In genomic region chrX:118350221-118350620, GRCh38 we compare ENCODE assay signal across 13 cellular contexts. TPM values are rescaled to one million over a fixed set of nuclear protein-coding genes. Genes with fewer than 3 reads are reported as not detected.
A peak's percentile ranks its signal among the peaks of the same experiment; 100 is the strongest.
DNase-seq lines count a peak whose midpoint lies in the region; ATAC-seq lines count a peak whose summit lies in the region.
"Had no signal": no experiment of that assay in that cellular context is flagged by ENCODE, and none has a peak within 500 bp of the region (broad histone marks: within the 10 kb centered on the region; RNA-seq: fewer than 3 reads in every experiment).

No MANE protein-coding gene starts in this region.

- peaks cover 24 to 75% (median 46%) of the 10 kb centered on the region in 4 donors for H3K4me1 Mint-ChIP-seq in CD4-positive, alpha-beta memory T cell
- peaks cover 60% of the 10 kb centered on the region for H3K4me1 Mint-ChIP-seq in activated CD4-positive, alpha-beta memory T cell treated with anti-CD3 and anti-CD28 coated beads, Interleukin-2, amount 10 ng/mL, durations not matched to agents 7 days and 5 days
- H3K4me1 Mint-ChIP-seq in immature natural killer cell = peaks cover 51 to 67% of the 10 kb centered on the region in 2 donors

- no peak overlapping the region for H3K27ac ChIP-seq in CD4-positive, alpha-beta memory T cell (ENCODE audit: low read depth, low read length)
- H3K27ac ChIP-seq in right cardiac atrium (ENCODE audit: low read length) = no peak overlapping the region

- no peak for ATAC-seq in right cardiac atrium
- ATAC-seq in HG02885 (IDR thresholded peaks at IDR 0.05; ENCODE audit: poor library complexity, unreplicated experiment) = no peak
- ATAC-seq: heart right ventricle had no signal

- H3K36me3 ChIP-seq in CD4-positive, alpha-beta memory T cell (ENCODE audit: insufficient read depth, low read length) = no peaks in the 10 kb centered on the region
- H3K36me3 ChIP-seq: heart right ventricle had no signal

- H3K9me3 ChIP-seq in CD4-positive, alpha-beta memory T cell (ENCODE audit: control insufficient read depth in 1 of 2, low read length in 2 of 2) = no peaks in the 10 kb centered on the region
- no peaks in the 10 kb centered on the region for H3K9me3 ChIP-seq in right cardiac atrium (ENCODE audit: control insufficient read depth, low read length)
- H3K9me3 ChIP-seq: heart right ventricle had no signal

- H3K27ac Mint-ChIP-seq in CD4-positive, alpha-beta memory T cell = peak overlapping the region in 5 of 7 donors; percentile 63 to 83 (median 74)
- no peak overlapping the region for H3K27ac Mint-ChIP-seq in activated CD4-positive, alpha-beta memory T cell treated with anti-CD3 and anti-CD28 coated beads, Interleukin-2, amount 10 ng/mL, durations not matched to agents 7 days and 5 days
- H3K27ac Mint-ChIP-seq in immature natural killer cell = peak overlapping the region in 4 of 6 donors; percentile 23 to 77 (median 41)
- H3K27ac Mint-ChIP-seq: T-helper 1 cell treated with Interleukin-12 subunit alpha and Interleukin-12 subunit beta and Interleukin-4 antibody, amounts not matched to agents 30 μg/mL and 1 μg/mL, for 36 hours had no signal

- CTCF ChIA-PET in CD4-positive, alpha-beta memory T cell (lab: Charles Lee; ENCODE audit: partially characterized antibody) = no interaction called here
- CTCF ChIA-PET in activated CD4-positive, alpha-beta memory T cell treated with anti-CD3 and anti-CD28 coated beads, Interleukin-2, amount 10 ng/mL, durations not matched to agents 7 days and 5 days (lab: Charles Lee) = no interaction called here

- peak overlapping the region in 6 of 8 donors; percentile 3 to 67 (median 53) for H3K4me3 Mint-ChIP-seq in CD4-positive, alpha-beta memory T cell
- H3K4me3 Mint-ChIP-seq in activated CD4-positive, alpha-beta memory T cell treated with anti-CD3 and anti-CD28 coated beads, Interleukin-2, amount 10 ng/mL, durations not matched to agents 7 days and 5 days = peak overlapping the region; percentile 21
- H3K4me3 Mint-ChIP-seq in immature natural killer cell = peak overlapping the region in 2 of 5 donors; percentile 17 to 48
- H3K4me3 Mint-ChIP-seq: T-helper 1 cell treated with Interleukin-12 subunit alpha and Interleukin-12 subunit beta and Interleukin-4 antibody, amounts not matched to agents 30 μg/mL and 1 μg/mL, for 36 hours had no signal

- no peaks in the 10 kb centered on the region for H3K27me3 Mint-ChIP-seq in CD4-positive, alpha-beta memory T cell
- H3K27me3 Mint-ChIP-seq in activated CD4-positive, alpha-beta memory T cell treated with anti-CD3 and anti-CD28 coated beads, Interleukin-2, amount 10 ng/mL, durations not matched to agents 7 days and 5 days = no peaks in the 10 kb centered on the region
- H3K27me3 Mint-ChIP-seq in immature natural killer cell (ENCODE audit: low read depth in 3 of 3) = peaks cover 3 to 5% (median 3%) of the 10 kb centered on the region in 3 donors

- no peak overlapping the region for H3K4me3 ChIP-seq in CD4-positive, alpha-beta memory T cell (ENCODE audit: low read length in 2 of 2)
- H3K4me3 ChIP-seq in right cardiac atrium (ENCODE audit: low read length) = no peak overlapping the region
- H3K4me3 ChIP-seq: heart right ventricle had no signal

- H3K36me3 Mint-ChIP-seq in CD4-positive, alpha-beta memory T cell = peaks cover 0 to 15% of the 10 kb centered on the region in 2 donors
- H3K36me3 Mint-ChIP-seq in activated CD4-positive, alpha-beta memory T cell treated with anti-CD3 and anti-CD28 coated beads, Interleukin-2, amount 10 ng/mL, durations not matched to agents 7 days and 5 days (ENCODE audit: low read depth) = no peaks in the 10 kb centered on the region
- no peaks in the 10 kb centered on the region for H3K36me3 Mint-ChIP-seq in immature natural killer cell

- WGBS in right cardiac atrium = 44% methylated on average over 6 of the region's 6 CpGs

- intact Hi-C loops in CD4-positive, alpha-beta memory T cell (cut with micrococcal nuclease) = no loop called here
- intact Hi-C loops in right cardiac atrium (cut with DNase I) = no loop called here

- peaks cover 76% of the 10 kb centered on the region for H3K4me1 ChIP-seq in CD4-positive, alpha-beta memory T cell (ENCODE audit: insufficient read depth, low read length)
- peaks cover 2% of the 10 kb centered on the region for H3K4me1 ChIP-seq in right cardiac atrium (ENCODE audit: control insufficient read depth, insufficient read depth, low read length)

- POLR2A ChIA-PET in CD4-positive, alpha-beta memory T cell (lab: Charles Lee; ENCODE audit: partially characterized antibody) = no interaction called here
- POLR2A ChIA-PET in activated CD4-positive, alpha-beta memory T cell treated with anti-CD3 and anti-CD28 coated beads, Interleukin-2, amount 10 ng/mL, durations not matched to agents 7 days and 5 days (lab: Charles Lee) = no interaction called here

- no peak for DNase-seq in CD4-positive, alpha-beta memory T cell
- DNase-seq in LHCN-M2 (ENCODE audit: low read depth) (peak; percentile 38), immature natural killer cell (no peak), right cardiac atrium (no peak), NCI-H510A (lab: John Stamatoyannopoulos, UW) (no peak), NCI-H345 treated with DMSO at 0.1 percent for 48 hours (lab: John Stamatoyannopoulos, UW; ENCODE audit: unreplicated experiment) (no peak)
- DNase-seq in activated CD4-positive, alpha-beta memory T cell treated with anti-CD3 and anti-CD28 coated beads, Interleukin-2, amount 10 ng/mL, durations not matched to agents 7 days and 5 days = no peak
- DNase-seq: amniotic stem cell, DMS79, heart right ventricle, NCI-H1436 treated with DMSO at 0.1 percent for 48 hours had no signal

- H3K9me3 Mint-ChIP-seq in CD4-positive, alpha-beta memory T cell = no peaks in the 10 kb centered on the region
- no peaks in the 10 kb centered on the region for H3K9me3 Mint-ChIP-seq in activated CD4-positive, alpha-beta memory T cell treated with anti-CD3 and anti-CD28 coated beads, Interleukin-2, amount 10 ng/mL, durations not matched to agents 7 days and 5 days
- H3K9me3 Mint-ChIP-seq in immature natural killer cell = no peaks in the 10 kb centered on the region
- H3K9me3 Mint-ChIP-seq: T-helper 1 cell treated with Interleukin-12 subunit alpha and Interleukin-12 subunit beta and Interleukin-4 antibody, amounts not matched to agents 30 μg/mL and 1 μg/mL, for 36 hours had no signal

- H3K27me3 ChIP-seq in CD4-positive, alpha-beta memory T cell (ENCODE audit: insufficient read depth, low read length) = no peaks in the 10 kb centered on the region
- H3K27me3 ChIP-seq in right cardiac atrium (ENCODE audit: control insufficient read depth, insufficient read depth) = no peaks in the 10 kb centered on the region
- H3K27me3 ChIP-seq: heart right ventricle had no signal

RNA-seq across cellular contexts. Expression of gene WDR44, which starts 4.3 kb away (rescaled TPM):
- total RNA-seq in CD4-positive, alpha-beta memory T cell = 10 to 100 TPM; 20.5 to 24.1 TPM
- polyA plus RNA-seq in CD4-positive, alpha-beta memory T cell = 10 to 100 TPM in 1 of 2 donors, 1 to 10 TPM in 1; 7.6 to 10.4 TPM
- total RNA-seq in LHCN-M2 (2014; rRNA removed) (12.4 and 15.6 TPM in 2 replicates), right cardiac atrium (10 to 100 TPM; 11.1 to 12.5 (median 11.3) TPM)
- polyA plus RNA-seq in LHCN-M2 (2012) = 4.3 TPM
- total RNA-seq in activated CD4-positive, alpha-beta memory T cell treated with anti-CD3 and anti-CD28 coated beads, Interleukin-2, amount 10 ng/mL, durations not matched to agents 7 days and 5 days = 10 to 100 TPM; 18.9 to 19.9 TPM
- polyA plus RNA-seq in immature natural killer cell (1 to 10 TPM; 3.8 to 7.0 (median 4.5) TPM), right cardiac atrium (4.6 TPM)
